In genomic region chr10:89478085-89478738, GRCh38 we compare ENCODE assay signal across 12 cellular contexts. TPM values are rescaled to one million over a fixed set of nuclear protein-coding genes. Genes with fewer than 3 reads are reported as not detected.
A peak's percentile ranks its signal among the peaks of the same experiment; 100 is the strongest.
DNase-seq lines count a peak whose midpoint lies in the region; ATAC-seq, FAIRE-seq and TF ChIP-seq lines count a peak whose summit lies in the region.
"Had no signal": no experiment of that assay in that cellular context is flagged by ENCODE, and none has a peak within 500 bp of the region (broad histone marks: within the 10 kb centered on the region; RNA-seq: fewer than 3 reads in every experiment).

No MANE protein-coding gene starts in this region.

- POLR2A ChIA-PET in H1 (lab: Charles Lee; ENCODE audit: partially characterized antibody): no interaction called here

- no peak for TF ChIP-seq POLR2A in GM12891 (IDR thresholded peaks at IDR 0.05; ENCODE audit: low read depth, low read length)
- TF ChIP-seq POLR2A in H1 (IDR thresholded peaks at IDR 0.05; ENCODE audit: control extremely low read depth in 1 of 2, low read depth in 2 of 2, low read length in 2 of 2): no peak

- intact Hi-C loops in activated T-helper 2 cell treated with anti-CD3 and anti-CD28 coated beads, Interferon-gamma antibody, Interleukin-2, Interleukin-4, amounts not matched to agents 10 μg/mL and 5 μg/mL and 100 μg/mL, durations not matched to agents 14 hours and 24 hours and 36 hours (cut with micrococcal nuclease): no loop called here

- H3K4me3 Mint-ChIP-seq in neural progenitor cell: no peak overlapping the region
- H3K4me3 Mint-ChIP-seq in activated T-helper 2 cell treated with anti-CD3 and anti-CD28 coated beads, Interferon-gamma antibody, Interleukin-2, Interleukin-4, amounts not matched to agents 10 μg/mL and 5 μg/mL and 100 μg/mL, durations not matched to agents 14 hours and 24 hours and 36 hours (ENCODE audit: low read depth): no peak overlapping the region

- no peaks in the 10 kb centered on the region for H3K79me1 ChIP-seq in H1 (ENCODE audit: low read depth, low read length)

- no peaks in the 10 kb centered on the region for H3K27me3 Mint-ChIP-seq in neural progenitor cell (ENCODE audit: insufficient read depth, low read depth)
- peaks cover 12% of the 10 kb centered on the region for H3K27me3 Mint-ChIP-seq in activated T-helper 2 cell treated with anti-CD3 and anti-CD28 coated beads, Interferon-gamma antibody, Interleukin-2, Interleukin-4, amounts not matched to agents 10 μg/mL and 5 μg/mL and 100 μg/mL, durations not matched to agents 14 hours and 24 hours and 36 hours (ENCODE audit: low read depth)

- no peak overlapping the region for H2BK15ac ChIP-seq in H1 (ENCODE audit: low read length)

- no peaks in the 10 kb centered on the region for H3K9me3 Mint-ChIP-seq in neural progenitor cell
- no peaks in the 10 kb centered on the region for H3K9me3 Mint-ChIP-seq in activated T-helper 2 cell treated with anti-CD3 and anti-CD28 coated beads, Interferon-gamma antibody, Interleukin-2, Interleukin-4, amounts not matched to agents 10 μg/mL and 5 μg/mL and 100 μg/mL, durations not matched to agents 14 hours and 24 hours and 36 hours

- DNase-seq in GM12891 (ENCODE audit: insufficient read length, low spot score) (peak; percentile 17), H1 (ENCODE audit: low read depth in 1 of 2, low spot score in 2 of 2) (peak in 1 of 2 experiments; percentile 49), neural progenitor cell (ENCODE audit: low spot score) (peak; percentile 11), D721Med (ENCODE audit: insufficient read length, low spot score) (no peak), HCEC 1CT (no peak)
- DNase-seq in activated T-helper 2 cell treated with anti-CD3 and anti-CD28 coated beads, Interferon-gamma antibody, Interleukin-2, Interleukin-4, amounts not matched to agents 10 μg/mL and 5 μg/mL and 100 μg/mL, durations not matched to agents 14 hours and 24 hours and 36 hours (ENCODE audit: low spot score): no peak
- DNase-seq: activated T-cell treated with anti-CD3 and anti-CD28 coated beads, Interleukin-2, amount 50 U/mL, for 48 hours; NCI-H1694 treated with DMSO at 0.1 percent for 48 hours; SW 1271 had no signal

- TF ChIP-seq CTCF in H1 (IDR thresholded peaks at IDR 0.05; ENCODE audit: control extremely low read depth in 1 of 3, insufficient read depth in 1 of 3, low read depth in 1 of 3, low read length in 3 of 3): peak in 1 of 3 experiments; percentile 20; a peak in 1 of 4 replicates
- TF ChIP-seq CTCF in neural progenitor cell (IDR thresholded peaks at IDR 0.05): no peak
- TF ChIP-seq CTCF in D721Med (IDR thresholded peaks at IDR 0.05; ENCODE audit: insufficient read depth, missing control alignments): no peak

- no peak overlapping the region for H2BK120ac ChIP-seq in H1 (replicated peaks; ENCODE audit: low read depth, low read length)

- no peak overlapping the region for H3K4ac ChIP-seq in H1 (replicated peaks; ENCODE audit: insufficient read length, low read depth, low read length)

- 65% methylated on average over 4 of the region's 4 CpGs; no CpG with 5 or more reads in 1 of the 2 experiments for WGBS in H1 (ENCODE audit: extremely low coverage in 1 of 2, insufficient coverage in 1 of 2, insufficient read length in 1 of 2, insufficient replicate concordance in 2 of 2, low coverage in 1 of 2, low lambda C conversion rate in 2 of 2, missing lambda C conversion rate in 1 of 2), 2 experiments

- no peak overlapping the region for H3K14ac ChIP-seq in H1 (ENCODE audit: insufficient read length)

- H2AK5ac ChIP-seq in H1 (ENCODE audit: low read depth, low read length): no peak overlapping the region

- H3K36me3 Mint-ChIP-seq in neural progenitor cell: no peaks in the 10 kb centered on the region
- no peaks in the 10 kb centered on the region for H3K36me3 Mint-ChIP-seq in activated T-helper 2 cell treated with anti-CD3 and anti-CD28 coated beads, Interferon-gamma antibody, Interleukin-2, Interleukin-4, amounts not matched to agents 10 μg/mL and 5 μg/mL and 100 μg/mL, durations not matched to agents 14 hours and 24 hours and 36 hours (ENCODE audit: low read depth)

- peak overlapping the region; percentile 5; the same call in 1 of the 2 replicates for H2AFZ ChIP-seq in H1 (ENCODE audit: low read length)
- peak overlapping the region; percentile 60 for H2AFZ ChIP-seq in neural progenitor cell (replicated peaks)

- H3K23ac ChIP-seq in H1 (ENCODE audit: insufficient read length): no peak overlapping the region

- H2BK12ac ChIP-seq in H1 (ENCODE audit: low read depth, low read length): peak overlapping the region; percentile 64; the same call in 1 of the 2 replicates

- H3K18ac ChIP-seq in H1 (ENCODE audit: extremely low read depth, low read length): no peak overlapping the region

- no peak overlapping the region for H4K8ac ChIP-seq in H1 (ENCODE audit: extremely low read depth, insufficient read depth, low read length)

- no peak overlapping the region for H3K27ac Mint-ChIP-seq in neural progenitor cell
- H3K27ac Mint-ChIP-seq in activated T-helper 2 cell treated with anti-CD3 and anti-CD28 coated beads, Interferon-gamma antibody, Interleukin-2, Interleukin-4, amounts not matched to agents 10 μg/mL and 5 μg/mL and 100 μg/mL, durations not matched to agents 14 hours and 24 hours and 36 hours: no peak overlapping the region

- no peaks in the 10 kb centered on the region for H3F3A ChIP-seq in neural progenitor cell (ENCODE audit: low read depth)

- H3K56ac ChIP-seq in H1 (replicated peaks; ENCODE audit: insufficient read length, low read depth, low read length): no peak overlapping the region

- H3K4me2 ChIP-seq in H1 (ENCODE audit: insufficient read depth in 1 of 2, low read depth in 2 of 2, low read length in 2 of 2): peak overlapping the region; percentile 24 to 34; a peak in 2 of 4 replicates
- H3K4me2 ChIP-seq in neural progenitor cell: no peak overlapping the region

- H2BK5ac ChIP-seq in H1 (ENCODE audit: low read depth, low read length): peak overlapping the region; percentile 4; the same call in 1 of the 2 replicates

- CTCF ChIA-PET in H1 (lab: Charles Lee; ENCODE audit: partially characterized antibody): interaction anchor here (0.7 to 1.8 kb wide), 6 partner anchors 10 to 87 kb away, joined by 3 to 5 read pairs (median 4); no protein-coding TSS in a partner anchor

- H4K91ac ChIP-seq in H1 (replicated peaks; ENCODE audit: insufficient read length, low read length): no peak overlapping the region

- peaks cover 0 to 11% (median 4%) of the 10 kb centered on the region in 4 experiments; a peak in 5 of 7 replicates for H3K4me1 ChIP-seq in H1 (replicated peaks in 1 of 4; ENCODE audit: control insufficient read depth in 3 of 4, insufficient read depth in 4 of 4, low read length in 3 of 4)
- H3K4me1 ChIP-seq in neural progenitor cell: no peaks in the 10 kb centered on the region

- TF ChIP-seq EP300 in Ishikawa (IDR thresholded peaks at IDR 0.05; ENCODE audit: borderline replicate concordance): peak; percentile 68; the same call in 1 of the 2 replicates
- TF ChIP-seq EP300 in H1 (IDR thresholded peaks at IDR 0.05; ENCODE audit: borderline replicate concordance in 1 of 2, low read depth in 2 of 2, low read length in 2 of 2): no peak

- H3K23me2 ChIP-seq in H1 (ENCODE audit: low read depth, low read length): no peaks in the 10 kb centered on the region

- H3K36me3 ChIP-seq in H1 (ENCODE audit: control insufficient read depth in 2 of 4, insufficient read depth in 4 of 4, low read length in 3 of 4) (peaks cover 0 to 3% (median 0%) of the 10 kb centered on the region in 4 experiments; a peak in 2 of 8 replicates), neural progenitor cell (no peaks in the 10 kb centered on the region)

- no peaks in the 10 kb centered on the region for H3K9me3 ChIP-seq in H1 (ENCODE audit: insufficient read depth in 2 of 2, low read depth in 1 of 2, low read length in 1 of 2)
- no peaks in the 10 kb centered on the region for H3K9me3 ChIP-seq in neural progenitor cell (ENCODE audit: low read depth)
- H3K9me3 ChIP-seq: Caco-2 had no signal

- no peak for ATAC-seq in HG02798 (IDR thresholded peaks at IDR 0.05; ENCODE audit: poor library complexity, unreplicated experiment)

- H4K20me1 ChIP-seq in H1 (replicated peaks in 1 of 2; ENCODE audit: control insufficient read depth in 1 of 2, insufficient read depth in 2 of 2, low read length in 2 of 2) (no peaks in the 10 kb centered on the region), neural progenitor cell (ENCODE audit: low read depth) (no peaks in the 10 kb centered on the region)

- H4K5ac ChIP-seq in H1 (ENCODE audit: insufficient read length, low read depth, low read length): no peak overlapping the region

- H3K4me1 Mint-ChIP-seq in neural progenitor cell: peaks cover 13% of the 10 kb centered on the region
- H3K4me1 Mint-ChIP-seq in activated T-helper 2 cell treated with anti-CD3 and anti-CD28 coated beads, Interferon-gamma antibody, Interleukin-2, Interleukin-4, amounts not matched to agents 10 μg/mL and 5 μg/mL and 100 μg/mL, durations not matched to agents 14 hours and 24 hours and 36 hours (ENCODE audit: low read depth): no peaks in the 10 kb centered on the region

- no peaks in the 10 kb centered on the region for H3K79me2 ChIP-seq in H1 (ENCODE audit: control insufficient read depth in 1 of 2, insufficient read depth in 2 of 2, low read length in 2 of 2)
- H3K79me2 ChIP-seq in neural progenitor cell (ENCODE audit: low read depth): no peaks in the 10 kb centered on the region

- H3K9ac ChIP-seq in H1 (replicated peaks in 1 of 4; ENCODE audit: extremely low read depth in 1 of 4, low read depth in 3 of 4, low read length in 3 of 4): no peak overlapping the region
- H3K9ac ChIP-seq in neural progenitor cell: no peak overlapping the region

- H3K27me3 ChIP-seq in H1 (replicated peaks in 1 of 4; ENCODE audit: control insufficient read depth in 3 of 4, extremely low read depth in 1 of 4, insufficient read depth in 3 of 4, low read length in 3 of 4): no peaks in the 10 kb centered on the region
- no peaks in the 10 kb centered on the region for H3K27me3 ChIP-seq in neural progenitor cell

- no peak overlapping the region for H2BK20ac ChIP-seq in H1 (ENCODE audit: low read length)

- TF ChIP-seq RAD21 in Ishikawa (IDR thresholded peaks at IDR 0.05; ENCODE audit: low read depth): peak; percentile 36; the same call in 1 of the 2 replicates
- TF ChIP-seq RAD21 in H1 (IDR thresholded peaks at IDR 0.05 in 1 of 2, conservative IDR thresholded peaks at IDR 0.05 in 1 of 2; ENCODE audit: low read depth in 2 of 2, low read length in 2 of 2): peak; percentile 18 to 36; a peak in 3 of 4 replicates

- H3K4me3 ChIP-seq in H1 (ENCODE audit: extremely low read depth in 1 of 4, insufficient read depth in 2 of 4, low read depth in 3 of 4, low read length in 4 of 4): no peak overlapping the region
- H3K4me3 ChIP-seq in neural progenitor cell: no peak overlapping the region

- FAIRE-seq in GM12891 (lab: Jason Lieb, UNC) (peak; percentile 87), H1 (lab: Jason Lieb, UNC) (peak; percentile 81), D721Med (lab: Jason Lieb, UNC) (no peak)

- no peak overlapping the region for H3K27ac ChIP-seq in H1 (ENCODE audit: low read depth, low read length)
- no peak overlapping the region for H3K27ac ChIP-seq in neural progenitor cell

RNA-seq across cellular contexts. Expression of gene SLC16A12, which starts 57.2 kb away (rescaled TPM):
- not detected for polyA plus RNA-seq in GM12891 (2012; ENCODE audit: low read depth, missing spikeins)
- total RNA-seq in H1 (2021; fragmentation: NEBNext Ultra II Directional; extraction: Animal tissue kit (Norgen Biotek cat#: 25700)): 1.6 and 2.0 TPM in 2 replicates
- 0.89 and 1.9 TPM in 2 replicates for polyA plus RNA-seq in H1 (2011; rRNA removed)
- 1.3 TPM for polyA plus RNA-seq in H1 (2011; cell fraction: cytosol; rRNA removed)
- polyA plus RNA-seq in H1 (2011; cell fraction: nucleus; rRNA removed): 0.74 TPM
- polyA plus RNA-seq in H1 (2012, experiment 1 of 2): 1.3 to 2.5 TPM (median 1.7 TPM) in 4 replicates
- 0.25 TPM for polyA plus RNA-seq in H1 (2012, experiment 2 of 2)
- polyA plus RNA-seq in H1 (2013, experiment 1 of 2): 1.8 TPM
- polyA plus RNA-seq in H1 (2013, experiment 2 of 2): 1.9 TPM
- polyA minus RNA-seq in H1 (2011; rRNA and poly(A)+ RNA removed): 3.5 and 8.2 TPM in 2 replicates
- polyA minus RNA-seq in H1 (2011; cell fraction: cytosol; rRNA and poly(A)+ RNA removed): 1.2 TPM
- polyA minus RNA-seq in H1 (2011; cell fraction: nucleus; rRNA and poly(A)+ RNA removed): 3.1 TPM
- not detected in 2 replicates for total RNA-seq in neural progenitor cell (ENCODE audit: low replicate concordance)
- not detected in 2 replicates for total RNA-seq in activated T-helper 2 cell treated with anti-CD3 and anti-CD28 coated beads, Interferon-gamma antibody, Interleukin-2, Interleukin-4, amounts not matched to agents 10 μg/mL and 5 μg/mL and 100 μg/mL, durations not matched to agents 14 hours and 24 hours and 36 hours
- total RNA-seq: Caco-2 had no signal

Comparison
In these comparisons a context has a peak if more than half of its experiments do, and no peak if none do; other contexts are left out.
1. DNase-seq: peak in GM12891 (single experiment) and neural progenitor cell (single experiment); none in activated T-helper 2 cell treated with anti-CD3 and anti-CD28 coated beads, Interferon-gamma antibody, Interleukin-2, Interleukin-4, amounts not matched to agents 10 μg/mL and 5 μg/mL and 100 μg/mL, durations not matched to agents 14 hours and 24 hours and 36 hours (single experiment), D721Med (single experiment) and HCEC 1CT (single experiment).